In the genomic region with DNA sequence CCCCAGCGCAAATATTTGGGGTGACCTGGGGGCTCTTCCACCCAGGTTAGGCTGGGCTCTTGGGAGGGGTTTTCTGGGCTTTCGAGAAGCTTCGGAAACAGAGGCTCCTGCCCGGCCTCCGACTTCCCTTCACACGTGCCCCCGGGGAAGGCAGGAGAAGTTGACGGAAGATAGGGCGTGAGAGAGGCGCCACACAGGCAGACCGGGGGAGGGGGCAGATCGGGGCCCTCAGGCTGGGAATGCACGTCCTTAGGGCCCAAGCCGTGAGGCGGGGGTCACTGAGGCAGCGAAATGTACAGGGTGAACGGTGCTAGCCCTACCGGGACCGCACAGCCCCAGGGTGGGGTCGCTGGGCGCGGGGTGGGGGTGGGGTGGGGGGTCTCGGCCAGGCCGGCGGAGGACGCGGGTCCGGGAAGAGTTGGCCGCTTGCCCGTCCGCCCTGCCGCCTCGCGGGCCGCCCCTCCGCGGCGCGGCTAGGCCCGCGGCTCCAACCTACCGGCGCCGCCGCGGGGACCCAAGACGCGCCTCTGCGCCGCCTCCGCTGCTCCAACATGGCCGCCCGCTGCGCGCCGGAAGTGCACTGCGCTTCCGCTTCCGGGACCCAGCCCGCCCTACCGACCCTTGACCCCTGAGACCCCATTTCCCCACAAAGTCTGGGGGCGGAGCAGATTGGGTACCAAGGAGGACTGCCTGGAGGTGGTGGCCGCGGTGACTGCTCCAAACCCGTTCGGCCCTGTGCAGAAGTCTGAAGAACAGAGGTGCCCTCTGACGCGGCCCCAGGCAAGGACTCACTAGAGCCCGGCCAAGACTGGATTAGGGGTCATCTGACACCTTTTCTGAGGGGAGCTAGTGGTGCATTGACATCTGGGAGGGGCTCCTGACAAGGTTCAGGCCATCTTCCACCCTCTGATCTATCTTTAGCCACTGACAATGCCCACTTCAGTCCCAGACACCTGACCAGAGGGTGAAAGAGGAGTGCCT, we compare ENCODE assay signal across 8 cellular contexts. TPM values are rescaled to one million over a fixed set of nuclear protein-coding genes. Genes with fewer than 3 reads are reported as not detected.
DNase-seq lines count a peak whose midpoint lies in the region; ATAC-seq lines count a peak whose summit lies in the region.

A gene (minus strand): TSS at position 561 of the 981 bp plus-strand sequence. CDS start 2,123 bp downstream, outside the sequence.

- peaks cover 19 to 27% of the 10 kb centered on the region in 2 donors for H3K4me1 ChIP-seq in muscle layer of duodenum (ENCODE audit: control insufficient read depth in 1 of 2, insufficient read depth in 2 of 2, low read length in 2 of 2)

- DNase-seq in NCI-H187 (lab: John Stamatoyannopoulos, UW) (peak; percentile 8 to 26), NCI-H187 treated with DMSO at 0.1 percent for 48 hours (lab: John Stamatoyannopoulos, UW) (no peak), OCI-M1 (lab: John Stamatoyannopoulos, UW) (peak; percentile 58), activated T-cell treated with anti-CD3 and anti-CD28 coated beads for 48 hours (ENCODE audit: low read depth) (peak; percentile 78)
- peak; percentile 48 for DNase-seq in stimulated activated CD8-positive, alpha-beta memory T cell treated with anti-CD3 and anti-CD28 coated beads, Interleukin-7, amount 100 ng/mL, for 24 hours (ENCODE audit: low read depth)

- H3K9me3 ChIP-seq in muscle layer of duodenum (ENCODE audit: control insufficient read depth in 1 of 2, low read length in 2 of 2): no peaks in the 10 kb centered on the region

- H3K4me3 ChIP-seq in muscle layer of duodenum (ENCODE audit: low read depth in 1 of 2, low read length in 2 of 2): peak within 1 kb of the TSS; percentile 89 to 97

- H3K36me3 ChIP-seq in muscle layer of duodenum (ENCODE audit: control insufficient read depth in 1 of 2, insufficient read depth in 2 of 2, low read length in 2 of 2): peaks cover 18 to 19% of the 10 kb centered on the region in 2 donors

- no peaks in the 10 kb centered on the region for H3K27me3 ChIP-seq in muscle layer of duodenum (ENCODE audit: low read depth, low read length)

- H3K27ac ChIP-seq in muscle layer of duodenum (ENCODE audit: low read length): peak within 1 kb of the TSS; percentile 83

- ATAC-seq in HG03354 (IDR thresholded peaks at IDR 0.05; ENCODE audit: poor library complexity, severe bottlenecking, unreplicated experiment): peak; percentile 83
- peak; percentile 72 for ATAC-seq in esophagus mucosa

RNA-seq across cellular contexts. Expression of the gene that starts here (rescaled TPM):
- 15.7 TPM for total RNA-seq in esophagus mucosa
